13 cellular contexts compared by ENCODE assay signal in the genomic region with DNA sequence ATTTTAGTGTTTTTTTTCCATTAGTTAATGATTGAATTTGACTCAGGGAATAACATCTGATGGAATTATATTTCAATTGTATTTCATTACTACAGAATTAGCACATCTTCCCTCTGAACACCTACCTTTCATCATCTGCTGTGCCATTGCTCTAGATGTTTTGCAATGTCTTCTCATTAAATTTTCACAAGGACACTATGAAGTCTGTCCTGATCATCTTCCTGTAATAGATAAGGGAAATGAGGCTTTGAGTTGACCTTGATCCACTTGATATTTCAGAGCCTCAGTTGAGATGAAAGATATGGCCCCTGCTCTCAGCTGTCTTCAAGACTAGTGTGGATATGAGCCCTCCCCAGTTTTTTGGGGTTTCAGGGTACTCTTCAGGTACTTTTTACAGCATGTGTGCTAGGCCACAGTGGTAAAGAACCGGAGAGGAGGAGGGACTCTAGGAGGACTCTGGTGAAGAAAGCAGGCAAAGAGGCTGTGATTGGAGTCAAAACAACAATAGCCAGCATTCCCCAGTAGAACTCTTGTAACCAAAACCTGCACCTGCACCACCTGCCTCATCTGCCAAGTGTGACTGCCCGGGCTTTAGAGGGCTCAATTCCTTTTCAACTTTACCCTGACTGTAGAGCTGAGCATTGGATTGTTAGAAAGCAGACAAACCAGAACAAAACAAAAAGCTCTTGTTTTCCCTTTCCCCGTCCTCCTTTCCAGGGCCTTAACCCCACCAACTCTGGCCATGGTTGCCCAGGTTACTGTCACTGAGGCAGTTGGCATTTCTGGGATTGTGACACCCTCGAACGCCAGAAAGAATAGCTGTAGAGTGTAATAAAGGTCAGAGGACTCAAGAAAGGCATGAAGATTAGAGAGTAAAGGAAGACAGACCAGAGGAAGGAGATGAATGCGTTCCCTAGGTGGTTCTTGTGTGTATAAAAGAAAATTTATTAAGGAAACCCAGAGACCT. TPM values are rescaled to one million over a fixed set of nuclear protein-coding genes. Genes with fewer than 3 reads are reported as not detected.
A peak's percentile ranks its signal among the peaks of the same experiment; 100 is the strongest.
DNase-seq lines count a peak whose midpoint lies in the region; ATAC-seq and TF ChIP-seq lines count a peak whose summit lies in the region.
"Had no signal": no experiment of that assay in that cellular context is flagged by ENCODE, and none has a peak within 500 bp of the region (broad histone marks: within the 10 kb centered on the region; RNA-seq: fewer than 3 reads in every experiment).

No MANE protein-coding gene starts in this region.

- H3K4me1 Mint-ChIP-seq in activated CD4-positive, alpha-beta T cell treated with anti-CD3 and anti-CD28 coated beads, Interleukin-2, amount 10 ng/mL, durations not matched to agents 24 days and 14 days, result no peaks in the 10 kb centered on the region
- peaks cover 6% of the 10 kb centered on the region for H3K4me1 Mint-ChIP-seq in T-helper 17 cell

- H3K36me3 Mint-ChIP-seq in activated CD4-positive, alpha-beta T cell treated with anti-CD3 and anti-CD28 coated beads, Interleukin-2, amount 10 ng/mL, durations not matched to agents 24 days and 14 days (ENCODE audit: low read depth), result peaks cover 46% of the 10 kb centered on the region
- H3K36me3 Mint-ChIP-seq in T-helper 17 cell (ENCODE audit: low read depth), result peaks cover 5% of the 10 kb centered on the region

- peak; percentile 55 for DNase-seq in activated CD4-positive, alpha-beta T cell treated with anti-CD3 and anti-CD28 coated beads, Interleukin-2, amount 10 ng/mL, durations not matched to agents 24 days and 14 days
- DNase-seq in activated CD4-positive, alpha-beta T cell treated with anti-CD3 and anti-CD28 coated beads for 48 hours, result no peak
- DNase-seq in T-helper 17 cell, result no peak
- no peak for DNase-seq in right atrium auricular region (ENCODE audit: low spot score)
- peak; percentile 31 for DNase-seq in pons (ENCODE audit: low spot score)
- DNase-seq in tibial artery, result no peak
- DNase-seq in RKO (ENCODE audit: low spot score), result no peak
- DNase-seq: activated T-cell treated with anti-CD3 and anti-CD28 coated beads, Interleukin-2, amount 50 U/mL, for 48 hours; NCI-H510A; stimulated activated CD4-positive, alpha-beta T cell treated with anti-CD3 and anti-CD28 coated beads, Interleukin-12 subunit alpha, Interleukin-12 subunit beta, amount 100 ng/mL, for 4 hours had no signal

- H3K27me3 Mint-ChIP-seq in activated CD4-positive, alpha-beta T cell treated with anti-CD3 and anti-CD28 coated beads, Interleukin-2, amount 10 ng/mL, durations not matched to agents 24 days and 14 days, result no peaks in the 10 kb centered on the region
- H3K27me3 Mint-ChIP-seq in T-helper 17 cell, result no peaks in the 10 kb centered on the region

- H3K27ac Mint-ChIP-seq in activated CD4-positive, alpha-beta T cell treated with anti-CD3 and anti-CD28 coated beads, Interleukin-2, amount 10 ng/mL, durations not matched to agents 24 days and 14 days, result peak overlapping the region; percentile 14
- H3K27ac Mint-ChIP-seq in T-helper 17 cell, result peak overlapping the region; percentile 68

- TF ChIP-seq CTCF in right atrium auricular region (IDR thresholded peaks at IDR 0.05) (no peak), tibial artery (IDR thresholded peaks at IDR 0.05) (no peak)

- H3K4me3 Mint-ChIP-seq in activated CD4-positive, alpha-beta T cell treated with anti-CD3 and anti-CD28 coated beads, Interleukin-2, amount 10 ng/mL, durations not matched to agents 24 days and 14 days, result no peak overlapping the region
- H3K4me3 Mint-ChIP-seq in T-helper 17 cell, result peak overlapping the region; percentile 43

- H3K36me3 ChIP-seq in right atrium auricular region, result peaks cover 88% of the 10 kb centered on the region
- H3K36me3 ChIP-seq in tibial artery, result peaks cover 78 to 93% (median 86%) of the 10 kb centered on the region in 3 donors

- no peaks in the 10 kb centered on the region for H3K9me3 Mint-ChIP-seq in activated CD4-positive, alpha-beta T cell treated with anti-CD3 and anti-CD28 coated beads, Interleukin-2, amount 10 ng/mL, durations not matched to agents 24 days and 14 days

- ATAC-seq in T-helper 17 cell (peak; percentile 30), GM21381 (IDR thresholded peaks at IDR 0.05; ENCODE audit: unreplicated experiment) (no peak)

- H3K4me1 ChIP-seq in right atrium auricular region, result peaks cover 0 to 21% of the 10 kb centered on the region in 2 donors
- no peaks in the 10 kb centered on the region for H3K4me1 ChIP-seq in tibial artery

- H3K9me3 ChIP-seq in T-helper 17 cell (ENCODE audit: control insufficient read depth, low read length, poor library complexity, severe bottlenecking) (no peaks in the 10 kb centered on the region), right atrium auricular region (no peaks in the 10 kb centered on the region), tibial artery (no peaks in the 10 kb centered on the region)

- H3K27me3 ChIP-seq in right atrium auricular region, result no peaks in the 10 kb centered on the region
- no peaks in the 10 kb centered on the region for H3K27me3 ChIP-seq in tibial artery
- H3K27me3 ChIP-seq: cardiac muscle cell had no signal

- H3K4me3 ChIP-seq in right atrium auricular region (no peak overlapping the region), tibial artery (no peak overlapping the region)
- H3K4me3 ChIP-seq: cardiac muscle cell, GM23248 had no signal

- peak overlapping the region; percentile 36 to 56 for H3K27ac ChIP-seq in right atrium auricular region
- no peak overlapping the region for H3K27ac ChIP-seq in tibial artery
- H3K27ac ChIP-seq: cardiac muscle cell, GM23248 had no signal

- intact Hi-C loops in activated CD4-positive, alpha-beta T cell treated with anti-CD3 and anti-CD28 coated beads, Interleukin-2, amount 10 ng/mL, durations not matched to agents 24 days and 14 days (cut with micrococcal nuclease), result loop anchor here (1.0 kb wide), 2 partner anchors 137 to 412 kb away; no protein-coding TSS in a partner anchor
- intact Hi-C loops in tibial artery (cut with DNase I; ENCODE audit: low total_unique reads), result loop anchor here (10.0 kb wide), 2 partner anchors 407 to 413 kb away; no protein-coding TSS in a partner anchor

RNA-seq across cellular contexts. Expression of a gene that starts 56.3 kb away (rescaled TPM):
- 91.6 and 99.1 TPM in 2 replicates for total RNA-seq in activated CD4-positive, alpha-beta T cell treated with anti-CD3 and anti-CD28 coated beads, Interleukin-2, amount 10 ng/mL, durations not matched to agents 24 days and 14 days
- total RNA-seq in T-helper 17 cell (10 to 100 TPM; 70.4 to 79.1 TPM), right atrium auricular region (10 to 100 TPM; 18.4 to 24.7 TPM)

Comparison
In these comparisons a context has a peak if more than half of its experiments do, and no peak if none do; other contexts are left out.
1. DNase-seq: peak in activated CD4-positive, alpha-beta T cell treated with anti-CD3 and anti-CD28 coated beads, Interleukin-2, amount 10 ng/mL, durations not matched to agents 24 days and 14 days (single experiment) and pons (single experiment); none in activated CD4-positive, alpha-beta T cell treated with anti-CD3 and anti-CD28 coated beads for 48 hours (single experiment), T-helper 17 cell (0 of 3), right atrium auricular region (single experiment), tibial artery (0 of 2) and RKO (single experiment).
2. H3K27ac ChIP-seq: peak in right atrium auricular region (2 of 2); none in tibial artery (0 of 2).